ENCODE assay signal across 21 cellular contexts in the genomic region with DNA sequence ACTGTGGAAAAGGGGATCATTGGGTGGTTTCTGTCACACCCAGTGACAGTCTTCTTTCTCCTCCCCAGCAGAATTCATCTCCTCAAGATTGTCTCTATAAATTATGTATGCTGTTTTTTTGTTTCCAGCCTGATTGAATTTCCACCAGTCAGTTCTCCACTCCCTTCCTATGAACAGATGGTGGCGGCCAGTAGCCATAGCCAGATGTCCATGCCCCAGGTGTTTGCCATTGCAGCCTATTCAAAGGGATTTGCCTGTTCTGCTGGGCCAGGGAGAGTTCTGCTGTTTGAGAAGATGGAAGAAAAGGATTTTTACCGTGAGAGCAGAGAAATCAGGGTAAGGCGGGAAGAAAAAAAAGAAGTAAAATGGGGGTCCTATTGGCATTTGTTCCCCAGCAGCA. TPM values are rescaled to one million over a fixed set of nuclear protein-coding genes. Genes with fewer than 3 reads are reported as not detected.
"Had no signal": no experiment of that assay in that cellular context is flagged by ENCODE, and none has a peak within 500 bp of the region (broad histone marks: within the 10 kb centered on the region; RNA-seq: fewer than 3 reads in every experiment).

No MANE protein-coding gene starts in this region.

- DNase-seq: activated CD4-positive, alpha-beta T cell treated with anti-CD3 and anti-CD28 coated beads, Interleukin-2, amount 50 U/mL, for 1 hour; activated CD8-positive, alpha-beta T cell treated with anti-CD3 and anti-CD28 coated beads for 36 hours; activated gamma-delta T cell treated with Interleukin-2 at 50 U/mL for 16 hours; activated naive CD4-positive, alpha-beta T cell treated with anti-CD3 and anti-CD28 coated beads, Interleukin-2, amount 50 U/mL, for 16 hours; activated T-cell treated with anti-CD3 and anti-CD28 coated beads, Interleukin-2, amount 50 U/mL, for 4 hours; amniotic stem cell; effector memory CD4-positive, alpha-beta T cell; islet precursor cell; left ventricle myocardium superior; naive B cell; nephron progenitor cell; right lobe of liver; stimulated activated CD4-positive, alpha-beta T cell treated with anti-CD3 and anti-CD28 coated beads, Interleukin-2, amount 100 ng/mL, for 48 hours; T-helper 17 cell; T1000; upper lobe of left lung had no signal

- H3K4me3 Mint-ChIP-seq: activated CD8-positive, alpha-beta T cell treated with anti-CD3 and anti-CD28 coated beads for 36 hours; activated T-cell treated with anti-CD3 and anti-CD28 coated beads, Interleukin-2, amount 50 U/mL, for 4 hours; activated T-helper 17 cell treated with anti-CD3 and anti-CD28 coated beads, Interleukin-2, amount 50 U/mL, for 72 hours; mesothelial cell of epicardium; naive B cell; nephron progenitor cell; stimulated activated naive CD8-positive, alpha-beta T cell treated with anti-CD3 and anti-CD28 coated beads, Interleukin-15, Interleukin-2, amounts not matched to agents 100 ng/mL and 50 ng/mL, for 24 hours; T-helper 17 cell; WTC11 had no signal

- H3K4me1 Mint-ChIP-seq: activated T-helper 17 cell treated with anti-CD3 and anti-CD28 coated beads, Interleukin-2, amount 50 U/mL, for 72 hours; mesothelial cell of epicardium; naive B cell; nephron progenitor cell; T-helper 17 cell; WTC11 had no signal

- H3K36me3 Mint-ChIP-seq: WTC11 had no signal

- H3K9me3 ChIP-seq: neutrophil, right lobe of liver, upper lobe of left lung had no signal

- H3K4me3 ChIP-seq: right lobe of liver, upper lobe of left lung had no signal

- H3K4me1 ChIP-seq: right lobe of liver, upper lobe of left lung had no signal

- H3K27ac ChIP-seq: neutrophil, right lobe of liver, upper lobe of left lung had no signal

- H3K27ac Mint-ChIP-seq: activated CD8-positive, alpha-beta T cell treated with anti-CD3 and anti-CD28 coated beads for 36 hours; activated T-helper 17 cell treated with anti-CD3 and anti-CD28 coated beads, Interleukin-2, amount 50 U/mL, for 72 hours; mesothelial cell of epicardium; nephron progenitor cell; stimulated activated naive CD8-positive, alpha-beta T cell treated with anti-CD3 and anti-CD28 coated beads, Interleukin-15, Interleukin-2, amounts not matched to agents 100 ng/mL and 50 ng/mL, for 24 hours; T-helper 17 cell; WTC11 had no signal

- H3K27me3 ChIP-seq: neutrophil, right lobe of liver, upper lobe of left lung had no signal

- H3K9me3 Mint-ChIP-seq: activated T-cell treated with anti-CD3 and anti-CD28 coated beads, Interleukin-2, amount 50 U/mL, for 4 hours; activated T-helper 17 cell treated with anti-CD3 and anti-CD28 coated beads, Interleukin-2, amount 50 U/mL, for 72 hours had no signal

- H3K36me3 ChIP-seq: neutrophil, right lobe of liver, upper lobe of left lung had no signal

RNA-seq across cellular contexts. Expression of a gene that starts 12.9 kb away (rescaled TPM):
- total RNA-seq: left ventricle myocardium superior, right lobe of liver, T-helper 17 cell had no signal
